ENCODE assay signal across 14 cellular contexts in the genomic region with DNA sequence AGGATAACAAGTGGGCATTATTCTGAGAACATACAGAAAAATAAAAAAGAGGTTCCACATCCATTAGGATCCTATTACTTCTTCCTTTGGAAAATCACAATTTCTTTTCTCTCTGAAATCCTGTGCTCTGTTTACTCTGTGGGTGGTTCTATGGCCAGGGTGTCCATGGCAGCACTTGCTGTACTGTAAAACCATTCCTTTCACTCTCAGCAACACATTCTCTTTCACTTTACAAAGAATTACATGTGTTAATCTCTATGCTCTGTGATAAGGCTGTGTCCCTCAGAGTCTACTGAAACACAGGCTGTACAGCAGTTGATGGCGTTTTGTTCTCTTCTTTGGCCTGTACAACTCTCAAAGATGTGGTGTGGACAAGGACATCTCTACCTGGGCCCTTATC.
A peak's percentile ranks its signal among the peaks of the same experiment; 100 is the strongest.
DNase-seq lines count a peak whose midpoint lies in the region; ATAC-seq and TF ChIP-seq lines count a peak whose summit lies in the region.
"Had no signal": no experiment of that assay in that cellular context is flagged by ENCODE, and none has a peak within 500 bp of the region (broad histone marks: within the 10 kb centered on the region; RNA-seq: fewer than 3 reads in every experiment).

No MANE protein-coding gene starts in this region.

- H3K4me1 Mint-ChIP-seq in chondrocyte (ENCODE audit: low read depth), result peaks cover 18% of the 10 kb centered on the region
- H3K4me1 Mint-ChIP-seq: activated CD4-positive, alpha-beta memory T cell treated with anti-CD3 and anti-CD28 coated beads, Interleukin-2, amount 10 ng/mL, durations not matched to agents 7 days and 5 days; stimulated activated memory B cell treated with anti-CD40 and anti-IgM and Interleukin-4, amounts not matched to agents 10 μg/mL and 1 μg/mL and 100 μg/mL, for 72 hours had no signal

- ATAC-seq in Right ventricle myocardium superior (ENCODE audit: poor library complexity) (peak; percentile 76), HG02763 (IDR thresholded peaks at IDR 0.05; ENCODE audit: unreplicated experiment) (no peak), GM18505 (IDR thresholded peaks at IDR 0.05; ENCODE audit: unreplicated experiment) (no peak)
- ATAC-seq: stimulated activated memory B cell treated with anti-CD40 and anti-IgM and Interleukin-4, amounts not matched to agents 10 μg/mL and 1 μg/mL and 100 μg/mL, for 72 hours had no signal

- H3K4me3 ChIP-seq in fibroblast of mammary gland (ENCODE audit: control insufficient read depth, low read depth, low read length), result no peak overlapping the region

- H3K9me3 Mint-ChIP-seq in chondrocyte (ENCODE audit: low read depth), result peaks cover 4% of the 10 kb centered on the region
- H3K9me3 Mint-ChIP-seq: activated T-helper 2 cell treated with anti-CD3 and anti-CD28 coated beads, Interferon-gamma antibody, Interleukin-2, Interleukin-4, amounts not matched to agents 10 μg/mL and 5 μg/mL and 100 μg/mL, durations not matched to agents 14 hours and 24 hours and 36 hours had no signal

- no peak overlapping the region for H3K27ac Mint-ChIP-seq in chondrocyte (ENCODE audit: unreplicated experiment)
- H3K27ac Mint-ChIP-seq: activated CD4-positive, alpha-beta memory T cell treated with anti-CD3 and anti-CD28 coated beads, Interleukin-2, amount 10 ng/mL, durations not matched to agents 7 days and 5 days; activated T-helper 2 cell treated with anti-CD3 and anti-CD28 coated beads, Interferon-gamma antibody, Interleukin-2, Interleukin-4, amounts not matched to agents 10 μg/mL and 5 μg/mL and 100 μg/mL, durations not matched to agents 14 hours and 24 hours and 36 hours; stimulated activated memory B cell treated with anti-CD40 and anti-IgM and Interleukin-4, amounts not matched to agents 10 μg/mL and 1 μg/mL and 100 μg/mL, for 72 hours had no signal

- no peak for TF ChIP-seq CTCF in fibroblast of mammary gland (conservative IDR thresholded peaks at IDR 0.05; ENCODE audit: control insufficient read depth, insufficient read depth, low read depth, low read length)
- no peak for TF ChIP-seq CTCF in chondrocyte (IDR thresholded peaks at IDR 0.05)

- intact Hi-C loops in Right ventricle myocardium superior (cut with DNase I), result no loop called here
- intact Hi-C loops in cardiac septum (cut with DNase I), result loop anchor here (10.0 kb wide), 2 partner anchors 279 to 579 kb away; no protein-coding TSS in a partner anchor

- no peak overlapping the region for H3K4me3 Mint-ChIP-seq in chondrocyte (ENCODE audit: unreplicated experiment)
- H3K4me3 Mint-ChIP-seq: activated CD4-positive, alpha-beta memory T cell treated with anti-CD3 and anti-CD28 coated beads, Interleukin-2, amount 10 ng/mL, durations not matched to agents 7 days and 5 days; stimulated activated memory B cell treated with anti-CD40 and anti-IgM and Interleukin-4, amounts not matched to agents 10 μg/mL and 1 μg/mL and 100 μg/mL, for 72 hours had no signal

- no peaks in the 10 kb centered on the region for H3K27me3 Mint-ChIP-seq in chondrocyte (ENCODE audit: low read depth)
- H3K27me3 Mint-ChIP-seq: activated CD4-positive, alpha-beta memory T cell treated with anti-CD3 and anti-CD28 coated beads, Interleukin-2, amount 10 ng/mL, durations not matched to agents 7 days and 5 days; stimulated activated memory B cell treated with anti-CD40 and anti-IgM and Interleukin-4, amounts not matched to agents 10 μg/mL and 1 μg/mL and 100 μg/mL, for 72 hours had no signal

- DNase-seq in Right ventricle myocardium superior (no peak), cardiac septum (ENCODE audit: low spot score) (no peak), fibroblast of mammary gland (ENCODE audit: low read depth) (peak; percentile 21), myocyte (ENCODE audit: low read depth) (peak; percentile 7), chondrocyte (ENCODE audit: low spot score) (no peak)
- DNase-seq in stimulated activated CD4-positive, alpha-beta T cell treated with anti-CD3 and anti-CD28 coated beads, Interleukin-4, amount 100 ng/mL, for 4 hours, result no peak
- DNase-seq: activated CD4-positive, alpha-beta memory T cell treated with anti-CD3 and anti-CD28 coated beads, Interleukin-2, amount 10 ng/mL, durations not matched to agents 7 days and 5 days; effector CD4-positive, alpha-beta T cell; NCI-H226; SK-N-SH had no signal

- TF ChIP-seq POLR2A in GM18505 (IDR thresholded peaks at IDR 0.05; ENCODE audit: borderline replicate concordance, extremely low read depth, insufficient read depth, insufficient read length), result no peak

- H3K36me3 Mint-ChIP-seq in chondrocyte (ENCODE audit: low read depth), result peaks cover 2% of the 10 kb centered on the region

Comparison
In these comparisons a context has a peak if more than half of its experiments do, and no peak if none do; other contexts are left out.
1. DNase-seq: peak in fibroblast of mammary gland (single experiment) and myocyte (single experiment); none in Right ventricle myocardium superior (single experiment), cardiac septum (single experiment), chondrocyte (single experiment) and stimulated activated CD4-positive, alpha-beta T cell treated with anti-CD3 and anti-CD28 coated beads, Interleukin-4, amount 100 ng/mL, for 4 hours (0 of 2).